15 cellular contexts compared by ENCODE assay signal in genomic region chr3:46694520-46694919, GRCh38. TPM values are rescaled to one million over a fixed set of nuclear protein-coding genes. Genes with fewer than 3 reads are reported as not detected.
DNase-seq lines count a peak whose midpoint lies in the region; ATAC-seq and TF ChIP-seq lines count a peak whose summit lies in the region.
"Had no signal": no experiment of that assay in that cellular context is flagged by ENCODE, and none has a peak within 500 bp of the region (broad histone marks: within the 10 kb centered on the region; RNA-seq: fewer than 3 reads in every experiment).

No MANE protein-coding gene starts in this region.

- H4K20me1 ChIP-seq in HCT116 (ENCODE audit: insufficient read depth) = no peaks in the 10 kb centered on the region
- H4K20me1 ChIP-seq in GM23338 (replicated peaks; ENCODE audit: insufficient read depth) = no peaks in the 10 kb centered on the region

- no peaks in the 10 kb centered on the region for H3K36me3 Mint-ChIP-seq in activated CD4-positive, alpha-beta T cell treated with anti-CD3 and anti-CD28 coated beads, Interleukin-2, amount 10 ng/mL, durations not matched to agents 24 days and 14 days (ENCODE audit: low read depth)
- no peaks in the 10 kb centered on the region for H3K36me3 Mint-ChIP-seq in dendritic cell treated with granulocyte-macrophage colony-stimulating factor and Interleukin-4, amounts not matched to agents 40 ng/mL and 50 ng/mL, for 4 days (ENCODE audit: low read depth)
- H3K36me3 Mint-ChIP-seq in GM23338 (ENCODE audit: low read depth) = no peaks in the 10 kb centered on the region; the same call in 2 of the 3 replicates

- TF ChIP-seq RAD21 in HCT116 (IDR thresholded peaks at IDR 0.05; ENCODE audit: low read depth) = no peak

- H3K36me3 ChIP-seq in HCT116 (ENCODE audit: control insufficient read depth in 1 of 2, insufficient read depth in 2 of 2, low read length in 2 of 2) (no peaks in the 10 kb centered on the region), skeletal muscle tissue (ENCODE audit: control insufficient read depth in 3 of 3, insufficient read depth in 3 of 3, low read length in 3 of 3) (no peaks in the 10 kb centered on the region), GM23338 (ENCODE audit: insufficient read depth) (no peaks in the 10 kb centered on the region)
- H3K36me3 ChIP-seq: SJSA1 had no signal

- no peaks in the 10 kb centered on the region for H3F3A ChIP-seq in GM23338 (replicated peaks; ENCODE audit: low read depth)

- BruUV-seq in HCT116 (replicated peaks; lab: Mats Ljungman, UMichigan) = no TSS peak

- H3K79me2 ChIP-seq in HCT116 (ENCODE audit: insufficient read depth, low read length) (no peaks in the 10 kb centered on the region), GM23338 (replicated peaks; ENCODE audit: insufficient read depth) (no peaks in the 10 kb centered on the region)

- POLR2A ChIA-PET in HCT116 (lab: Charles Lee) = no interaction called here

- H3K9ac ChIP-seq in HCT116 (ENCODE audit: low read length) (peak overlapping the region; percentile 75; the same call in 1 of the 2 replicates), skeletal muscle tissue (ENCODE audit: low read depth in 1 of 3, low read length in 3 of 3) (peak overlapping the region; percentile 68 to 87 (median 74))

- DNase-seq in activated CD4-positive, alpha-beta T cell treated with anti-CD3 and anti-CD28 coated beads, Interleukin-2, amount 10 ng/mL, durations not matched to agents 24 days and 14 days = no peak
- DNase-seq in activated CD4-positive, alpha-beta T cell treated with anti-CD3 and anti-CD28 coated beads for 4 hours = no peak
- DNase-seq in HCT116 (ENCODE audit: low read depth, low spot score) = no peak
- no peak for DNase-seq in mucosa of gallbladder (ENCODE audit: low spot score)
- no peak for DNase-seq in NCI-H510A treated with DMSO at 0.1 percent for 48 hours (lab: John Stamatoyannopoulos, UW)
- DNase-seq in GM23338 (ENCODE audit: low spot score) = no peak
- DNase-seq: glutamatergic neuron, NCI-H2029 treated with DMSO at 0.1 percent for 48 hours, small intestine had no signal

- ATAC-seq in HCT116 (no peak), GM23338 (no peak)

- RAD21 ChIA-PET in HCT116 (lab: Charles Lee; ENCODE audit: low non-redundant PET in 1 of 2, low total read pairs in 2 of 2, uncharacterized antibody in 2 of 2, unreplicated experiment in 2 of 2) = no interaction called here

- intact Hi-C loops in activated CD4-positive, alpha-beta T cell treated with anti-CD3 and anti-CD28 coated beads, Interleukin-2, amount 10 ng/mL, durations not matched to agents 24 days and 14 days (cut with micrococcal nuclease) = no loop called here
- intact Hi-C loops in HCT116 (cut with micrococcal nuclease) = no loop called here
- intact Hi-C loops in dendritic cell treated with granulocyte-macrophage colony-stimulating factor and Interleukin-4, amounts not matched to agents 40 ng/mL and 50 ng/mL, for 4 days (cut with micrococcal nuclease) = no loop called here

- no peaks in the 10 kb centered on the region for H3K9me2 ChIP-seq in HCT116 (ENCODE audit: insufficient read depth)
- H3K9me2 ChIP-seq in GM23338 (ENCODE audit: insufficient read depth) = no peaks in the 10 kb centered on the region

- CTCF ChIA-PET in HCT116 (lab: Charles Lee) = interaction anchor here (1.6 kb wide), 1 partner anchor 206 kb away, joined by 4 read pairs; no protein-coding TSS in a partner anchor

- peak overlapping the region; percentile 97 for H3K4me2 ChIP-seq in HCT116 (ENCODE audit: low read length)
- no peak overlapping the region for H3K4me2 ChIP-seq in GM23338

- H3K9me3 ChIP-seq in HCT116 (ENCODE audit: control insufficient read depth in 1 of 2, insufficient read depth in 1 of 2, low read depth in 1 of 2, low read length in 2 of 2) = no peaks in the 10 kb centered on the region
- H3K9me3 ChIP-seq in skeletal muscle tissue (ENCODE audit: control insufficient read depth in 3 of 3, low read length in 3 of 3) = peaks cover 0 to 3% (median 0%) of the 10 kb centered on the region in 3 donors
- H3K9me3 ChIP-seq: SJSA1 had no signal

- H2AFZ ChIP-seq in HCT116 (ENCODE audit: low read depth, low read length, poor library complexity, severe bottlenecking) (no peak overlapping the region), GM23338 (no peak overlapping the region; the same call in 1 of the 2 replicates)

- no peaks in the 10 kb centered on the region for H3K9me3 Mint-ChIP-seq in activated CD4-positive, alpha-beta T cell treated with anti-CD3 and anti-CD28 coated beads, Interleukin-2, amount 10 ng/mL, durations not matched to agents 24 days and 14 days
- no peaks in the 10 kb centered on the region for H3K9me3 Mint-ChIP-seq in dendritic cell treated with granulocyte-macrophage colony-stimulating factor and Interleukin-4, amounts not matched to agents 40 ng/mL and 50 ng/mL, for 4 days
- no peaks in the 10 kb centered on the region for H3K9me3 Mint-ChIP-seq in GM23338
- H3K9me3 Mint-ChIP-seq: endodermal cell had no signal

- H3K27me3 Mint-ChIP-seq in activated CD4-positive, alpha-beta T cell treated with anti-CD3 and anti-CD28 coated beads, Interleukin-2, amount 10 ng/mL, durations not matched to agents 24 days and 14 days = peaks cover 22% of the 10 kb centered on the region
- H3K27me3 Mint-ChIP-seq in dendritic cell treated with granulocyte-macrophage colony-stimulating factor and Interleukin-4, amounts not matched to agents 40 ng/mL and 50 ng/mL, for 4 days = peaks cover 69% of the 10 kb centered on the region
- peaks cover 32% of the 10 kb centered on the region for H3K27me3 Mint-ChIP-seq in GM23338 (ENCODE audit: insufficient read depth, low read depth, poor library complexity)

- H3K4me3 Mint-ChIP-seq in activated CD4-positive, alpha-beta T cell treated with anti-CD3 and anti-CD28 coated beads, Interleukin-2, amount 10 ng/mL, durations not matched to agents 24 days and 14 days = peak overlapping the region; percentile 52
- no peak overlapping the region for H3K4me3 Mint-ChIP-seq in dendritic cell treated with granulocyte-macrophage colony-stimulating factor and Interleukin-4, amounts not matched to agents 40 ng/mL and 50 ng/mL, for 4 days
- H3K4me3 Mint-ChIP-seq in GM23338 = no peak overlapping the region

- H3K4me1 ChIP-seq in HCT116 (ENCODE audit: control insufficient read depth in 1 of 2, insufficient read depth in 2 of 2, low read length in 2 of 2) (peaks cover 31 to 68% of the 10 kb centered on the region in 2 experiments), skeletal muscle tissue (ENCODE audit: control insufficient read depth in 3 of 3, insufficient read depth in 3 of 3, low read length in 3 of 3) (peaks cover 66 to 74% (median 69%) of the 10 kb centered on the region in 3 donors), GM23338 (ENCODE audit: insufficient read depth) (no peaks in the 10 kb centered on the region; the same call in 1 of the 2 replicates)

- H3K4me1 Mint-ChIP-seq in activated CD4-positive, alpha-beta T cell treated with anti-CD3 and anti-CD28 coated beads, Interleukin-2, amount 10 ng/mL, durations not matched to agents 24 days and 14 days = peaks cover 26% of the 10 kb centered on the region
- H3K4me1 Mint-ChIP-seq in dendritic cell treated with granulocyte-macrophage colony-stimulating factor and Interleukin-4, amounts not matched to agents 40 ng/mL and 50 ng/mL, for 4 days (ENCODE audit: low read depth) = peaks cover 54% of the 10 kb centered on the region
- H3K4me1 Mint-ChIP-seq in GM23338 = peaks cover 15% of the 10 kb centered on the region

- no peak for TF ChIP-seq CTCF in HCT116 (IDR thresholded peaks at IDR 0.05 in 2 of 3, conservative IDR thresholded peaks at IDR 0.05 in 1 of 3; ENCODE audit: borderline replicate concordance in 1 of 3, insufficient read depth in 1 of 3, low read depth in 2 of 3, low read length in 2 of 3)
- no peak for TF ChIP-seq CTCF in GM23338 (conservative IDR thresholded peaks at IDR 0.05; ENCODE audit: low read depth in 2 of 2)

- TF ChIP-seq POLR2A in HCT116 (IDR thresholded peaks at IDR 0.05; ENCODE audit: borderline replicate concordance, extremely low read depth, insufficient read depth, insufficient read length) = no peak

- no peaks in the 10 kb centered on the region for H3K27me3 ChIP-seq in HCT116 (ENCODE audit: insufficient read depth, low read length)
- H3K27me3 ChIP-seq in skeletal muscle tissue (ENCODE audit: control insufficient read depth in 3 of 3, insufficient read depth in 3 of 3, low read length in 3 of 3) = no peaks in the 10 kb centered on the region
- H3K27me3 ChIP-seq in GM23338 (ENCODE audit: insufficient read depth) = peaks cover 29% of the 10 kb centered on the region
- H3K27me3 ChIP-seq: SJSA1 had no signal

- no peak overlapping the region for H3K27ac Mint-ChIP-seq in activated CD4-positive, alpha-beta T cell treated with anti-CD3 and anti-CD28 coated beads, Interleukin-2, amount 10 ng/mL, durations not matched to agents 24 days and 14 days
- H3K27ac Mint-ChIP-seq in dendritic cell treated with granulocyte-macrophage colony-stimulating factor and Interleukin-4, amounts not matched to agents 40 ng/mL and 50 ng/mL, for 4 days = peak overlapping the region; percentile 58
- no peak overlapping the region for H3K27ac Mint-ChIP-seq in GM23338
- H3K27ac Mint-ChIP-seq: endodermal cell had no signal

- no peak overlapping the region for H3K4me3 ChIP-seq in HCT116 (replicated peaks in 1 of 2; ENCODE audit: low read depth in 1 of 2, low read length in 2 of 2)
- H3K4me3 ChIP-seq in skeletal muscle tissue (ENCODE audit: low read length in 3 of 3) = peak overlapping the region; percentile 60 to 68 (median 61)
- H3K4me3 ChIP-seq in GM23338 = no peak overlapping the region

- peak overlapping the region; percentile 79; the same call in 1 of the 2 replicates for H3K27ac ChIP-seq in HCT116 (ENCODE audit: low read depth, low read length)
- peak overlapping the region; percentile 80 for H3K27ac ChIP-seq in skeletal muscle tissue (ENCODE audit: low read depth, low read length)
- no peak overlapping the region for H3K27ac ChIP-seq in GM23338 (ENCODE audit: low read depth)
- H3K27ac ChIP-seq: SJSA1 had no signal

RNA-seq across cellular contexts. Expression of gene ALS2CL, which starts 1.0 kb away (rescaled TPM):
- total RNA-seq in activated CD4-positive, alpha-beta T cell treated with anti-CD3 and anti-CD28 coated beads, Interleukin-2, amount 10 ng/mL, durations not matched to agents 24 days and 14 days = 0.47 and 0.99 TPM in 2 replicates
- total RNA-seq in HCT116 (2021; ENCODE audit: unreplicated experiment) (16.4 TPM), skeletal muscle tissue (5.2 TPM), mucosa of gallbladder (43.8 TPM)
- 20.6 and 24.1 TPM in 2 replicates for polyA plus RNA-seq in HCT116 (2012)
- 8.7 and 11.8 TPM in 2 replicates for total RNA-seq in GM23338 (2014; rRNA removed; shearing (Covaris generic))
- polyA plus RNA-seq in GM23338 (2016; fragmentation: Nextera tagmentation; extraction: Ambion mirVana) = 2.6 and 3.4 TPM in 2 replicates

RNA-seq across cellular contexts. Expression of gene TMIE, which starts 6.7 kb away (rescaled TPM):
- total RNA-seq in activated CD4-positive, alpha-beta T cell treated with anti-CD3 and anti-CD28 coated beads, Interleukin-2, amount 10 ng/mL, durations not matched to agents 24 days and 14 days = 0.19 TPM in 1 of 2 replicates, not detected in the other
- total RNA-seq in HCT116 (2021; ENCODE audit: unreplicated experiment) = 0.74 TPM
- polyA plus RNA-seq in HCT116 (2012) = 0.90 and 1.1 TPM in 2 replicates
- 1.0 TPM for total RNA-seq in skeletal muscle tissue
- total RNA-seq in mucosa of gallbladder = 0.29 TPM
- total RNA-seq in GM23338 (2014; rRNA removed; shearing (Covaris generic)) = 0.16 and 1.2 TPM in 2 replicates
- polyA plus RNA-seq in GM23338 (2016; fragmentation: Nextera tagmentation; extraction: Ambion mirVana) = 0.70 and 0.84 TPM in 2 replicates
- total RNA-seq: H4, SJSA1 had no signal
- polyA plus RNA-seq: neural cell had no signal

RNA-seq across cellular contexts. Expression of gene PRSS50, which starts 23.1 kb away (rescaled TPM):
- total RNA-seq in activated CD4-positive, alpha-beta T cell treated with anti-CD3 and anti-CD28 coated beads, Interleukin-2, amount 10 ng/mL, durations not matched to agents 24 days and 14 days = not detected in 2 replicates
- total RNA-seq in HCT116 (2021; ENCODE audit: unreplicated experiment) (not detected), skeletal muscle tissue (not detected), mucosa of gallbladder (0.17 TPM)
- polyA plus RNA-seq in HCT116 (2012) = not detected in 2 replicates
- total RNA-seq in GM23338 (2014; rRNA removed; shearing (Covaris generic)) = 1.4 and 1.5 TPM in 2 replicates
- polyA plus RNA-seq in GM23338 (2016; fragmentation: Nextera tagmentation; extraction: Ambion mirVana) = 0.50 and 0.60 TPM in 2 replicates
- total RNA-seq: H4, SJSA1 had no signal
- polyA plus RNA-seq: neural cell had no signal

Comparison
In these comparisons a context has a peak if more than half of its experiments do, and no peak if none do; other contexts are left out.
1. H3K4me3 ChIP-seq: peak in skeletal muscle tissue (3 of 3); none in HCT116 (0 of 2) and GM23338 (single experiment).